In genomic region chr19:10256970-10257615, GRCh38 we compare ENCODE assay signal across 1 cellular context.
TF ChIP-seq lines count a peak whose summit lies in the region.

No MANE protein-coding gene starts in this region.

TF ChIP-seq in HEK293, 187 proteins besides CTCF, POLR2A, EP300 and RAD21:
- TF ChIP-seq PRDM1 (tag by site-specific recombination; IDR thresholded peaks at IDR 0.05) (peak; percentile 47; the same call in 1 of the 2 replicates), ZNF211 (tag by site-specific recombination; IDR thresholded peaks at IDR 0.05; ENCODE audit: low read depth) (no peak)
